Comparison of ENCODE assay signal across 1 cellular context in genomic region chr4:140249351-140249750, GRCh38.
TF ChIP-seq lines count a peak whose summit lies in the region.

No MANE protein-coding gene starts in this region.

TF ChIP-seq in HepG2, 621 proteins besides CTCF, POLR2A, EP300 and RAD21 (continued from another document):
- TF ChIP-seq, protein P1, sequence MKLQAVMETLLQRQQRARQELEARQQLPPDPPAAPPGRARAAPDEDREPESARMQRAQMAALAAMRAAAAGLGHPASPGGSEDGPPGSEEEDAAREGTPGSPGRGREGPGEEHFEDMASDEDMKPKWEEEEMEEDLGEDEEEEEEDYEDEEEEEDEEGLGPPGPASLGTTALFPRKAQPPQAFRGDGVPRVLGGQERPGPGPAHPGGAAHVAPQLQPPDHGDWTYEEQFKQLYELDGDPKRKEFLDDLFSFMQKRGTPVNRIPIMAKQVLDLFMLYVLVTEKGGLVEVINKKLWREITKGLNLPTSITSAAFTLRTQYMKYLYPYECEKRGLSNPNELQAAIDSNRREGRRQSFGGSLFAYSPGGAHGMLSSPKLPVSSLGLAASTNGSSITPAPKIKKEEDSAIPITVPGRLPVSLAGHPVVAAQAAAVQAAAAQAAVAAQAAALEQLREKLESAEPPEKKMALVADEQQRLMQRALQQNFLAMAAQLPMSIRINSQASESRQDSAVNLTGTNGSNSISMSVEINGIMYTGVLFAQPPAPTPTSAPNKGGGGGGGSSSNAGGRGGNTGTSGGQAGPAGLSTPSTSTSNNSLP (IDR thresholded peaks at IDR 0.05; ENCODE audit: low read depth, low read length), result no peak
TF ChIP-seq in HepG2: peak in this region for 1.
